Comparison of ENCODE assay signal across 19 cellular contexts in genomic region chr17:8726477-8726876, GRCh38. TPM values are rescaled to one million over a fixed set of nuclear protein-coding genes. Genes with fewer than 3 reads are reported as not detected.
"Had no signal": no experiment of that assay in that cellular context is flagged by ENCODE, and none has a peak within 500 bp of the region (broad histone marks: within the 10 kb centered on the region; RNA-seq: fewer than 3 reads in every experiment).

No MANE protein-coding gene starts in this region.

- H3K27ac Mint-ChIP-seq: activated naive CD8-positive, alpha-beta T cell treated with anti-CD3 and anti-CD28 coated beads, Interleukin-2, amount 10 ng/mL, durations not matched to agents 7 days and 5 days; activated T-cell treated with anti-CD3 and anti-CD28 coated beads, Interleukin-2, amount 50 U/mL, for 72 hours; progenitor cell of endocrine pancreas; stimulated activated naive CD8-positive, alpha-beta T cell treated with anti-CD3 and anti-CD28 coated beads, Interleukin-15, Interleukin-2, amounts not matched to agents 100 ng/mL and 50 ng/mL, for 24 hours; T-helper 17 cell had no signal

- DNase-seq: activated CD4-positive, alpha-beta T cell treated with anti-CD3 and anti-CD28 coated beads, Interleukin-2, amount 50 U/mL, for 4 hours; activated CD4-positive, CD25-positive, alpha-beta regulatory T cell treated with anti-CD3 and anti-CD28 coated beads, Interleukin-2, amount 50 U/mL, for 72 hours; activated naive CD8-positive, alpha-beta T cell treated with anti-CD3 and anti-CD28 coated beads, Interleukin-2, amount 10 ng/mL, durations not matched to agents 7 days and 5 days; activated T-cell treated with anti-CD3 and anti-CD28 coated beads, Interleukin-2, amount 50 U/mL, for 72 hours; anterior cingulate cortex; dorsolateral prefrontal cortex; immature natural killer cell; stimulated activated CD4-positive, alpha-beta T cell treated with anti-CD3 and anti-CD28 coated beads, Interleukin-2, amount 100 ng/mL, for 48 hours; T-helper 17 cell had no signal

- H3K4me1 Mint-ChIP-seq: activated naive CD8-positive, alpha-beta T cell treated with anti-CD3 and anti-CD28 coated beads, Interleukin-2, amount 10 ng/mL, durations not matched to agents 7 days and 5 days; immature natural killer cell had no signal

- H3K9me3 Mint-ChIP-seq: activated naive CD8-positive, alpha-beta T cell treated with anti-CD3 and anti-CD28 coated beads, Interleukin-2, amount 10 ng/mL, durations not matched to agents 7 days and 5 days; activated T-cell treated with anti-CD3 and anti-CD28 coated beads, Interleukin-2, amount 50 U/mL, for 72 hours; immature natural killer cell; stimulated activated naive CD8-positive, alpha-beta T cell treated with anti-CD3 and anti-CD28 coated beads, Interleukin-15, Interleukin-2, amounts not matched to agents 100 ng/mL and 50 ng/mL, for 24 hours had no signal

- H3K4me3 ChIP-seq: dorsolateral prefrontal cortex, thoracic aorta had no signal

- FAIRE-seq: endometrium had no signal

- H3K36me3 ChIP-seq: neutrophil, thoracic aorta had no signal

- H3K4me3 Mint-ChIP-seq: activated naive CD8-positive, alpha-beta T cell treated with anti-CD3 and anti-CD28 coated beads, Interleukin-2, amount 10 ng/mL, durations not matched to agents 7 days and 5 days; activated T-cell treated with anti-CD3 and anti-CD28 coated beads, Interleukin-2, amount 50 U/mL, for 72 hours; immature natural killer cell; stimulated activated naive CD8-positive, alpha-beta T cell treated with anti-CD3 and anti-CD28 coated beads, Interleukin-15, Interleukin-2, amounts not matched to agents 100 ng/mL and 50 ng/mL, for 24 hours; T-helper 17 cell had no signal

- H3K27ac ChIP-seq: dorsolateral prefrontal cortex, neutrophil had no signal

- H3K27me3 ChIP-seq: dorsolateral prefrontal cortex had no signal

- H3K9me3 ChIP-seq: neutrophil, thoracic aorta had no signal

- H3K36me3 Mint-ChIP-seq: activated naive CD8-positive, alpha-beta T cell treated with anti-CD3 and anti-CD28 coated beads, Interleukin-2, amount 10 ng/mL, durations not matched to agents 7 days and 5 days; immature natural killer cell had no signal

- ATAC-seq: activated T-cell treated with anti-CD3 and anti-CD28 coated beads, Interleukin-2, amount 50 U/mL, for 72 hours; SK-N-SH treated with all-trans-retinoic acid at 6 μM for 48 hours; T-helper 17 cell had no signal

RNA-seq across cellular contexts. Expression of gene CCDC42, which starts 18.2 kb away (rescaled TPM):
- total RNA-seq: chondrocyte, esophagus mucosa, left cardiac atrium, mesenteric fat pad, progenitor cell of endocrine pancreas, thoracic aorta had no signal
- polyA plus RNA-seq: immature natural killer cell had no signal

RNA-seq across cellular contexts. Expression of gene SPDYE4, which starts 31.9 kb away (rescaled TPM):
- total RNA-seq: activated naive CD8-positive, alpha-beta T cell treated with anti-CD3 and anti-CD28 coated beads, Interleukin-2, amount 10 ng/mL, durations not matched to agents 7 days and 5 days; activated T-cell treated with anti-CD3 and anti-CD28 coated beads, Interleukin-2, amount 50 U/mL, for 72 hours; chondrocyte; dorsolateral prefrontal cortex; esophagus mucosa; left cardiac atrium; mesenteric fat pad; progenitor cell of endocrine pancreas; T-helper 17 cell; thoracic aorta had no signal
- polyA plus RNA-seq: immature natural killer cell had no signal
